ENCODE assay signal across 12 cellular contexts in genomic region chr14:100165376-100165775, GRCh38. TPM values are rescaled to one million over a fixed set of nuclear protein-coding genes. Genes with fewer than 3 reads are reported as not detected.
A peak's percentile ranks its signal among the peaks of the same experiment; 100 is the strongest.
DNase-seq lines count a peak whose midpoint lies in the region; ATAC-seq, FAIRE-seq and TF ChIP-seq lines count a peak whose summit lies in the region.
"Had no signal": no experiment of that assay in that cellular context is flagged by ENCODE, and none has a peak within 500 bp of the region (broad histone marks: within the 10 kb centered on the region; RNA-seq: fewer than 3 reads in every experiment).

No MANE protein-coding gene starts in this region.

- H3K4me3 Mint-ChIP-seq in CD14-positive monocyte (peak overlapping the region in 1 of 2 donors; percentile 32), nephron (peak overlapping the region in 2 of 3 experiments; percentile 26 to 60)

- H3K27me3 Mint-ChIP-seq in CD14-positive monocyte (ENCODE audit: low read depth in 3 of 3), result peaks cover 12 to 20% (median 20%) of the 10 kb centered on the region in 3 donors
- peaks cover 40% of the 10 kb centered on the region for H3K27me3 Mint-ChIP-seq in nephron (ENCODE audit: low read depth)

- no peak for TF ChIP-seq CTCF in CD14-positive monocyte (IDR thresholded peaks at IDR 0.05)
- TF ChIP-seq CTCF in Panc1 (IDR thresholded peaks at IDR 0.05), result no peak
- TF ChIP-seq CTCF in foreskin keratinocyte (conservative IDR thresholded peaks at IDR 0.05), result peak; percentile 50
- TF ChIP-seq CTCF in nephron (IDR thresholded peaks at IDR 0.05; ENCODE audit: unreplicated experiment in 3 of 3), result no peak
- TF ChIP-seq CTCF in GM10248 (IDR thresholded peaks at IDR 0.05; ENCODE audit: control extremely low read depth, extremely low read depth, low read depth, missing control alignments), result no peak

- no peak for TF ChIP-seq POLR2A in H54 (IDR thresholded peaks at IDR 0.05; ENCODE audit: low read depth, low read length)

- H3K4me1 Mint-ChIP-seq in CD14-positive monocyte (peaks cover 11% of the 10 kb centered on the region), nephron (peaks cover 11% of the 10 kb centered on the region)

- H3K4me1 ChIP-seq in Panc1 (ENCODE audit: control insufficient read depth, insufficient read depth, low read length), result no peaks in the 10 kb centered on the region
- H3K4me1 ChIP-seq in foreskin keratinocyte, result no peaks in the 10 kb centered on the region

- FAIRE-seq in H54 (lab: Jason Lieb, UNC), result no peak

- CTCF ChIA-PET in Panc1 (lab: Charles Lee) (no interaction called here), GM10248 (lab: Yijun Ruan, JAX) (interaction anchor here (1.0 to 1.5 kb wide), 2 partner anchors 27 to 218 kb away, joined by 3 to 8 read pairs; no protein-coding TSS in a partner anchor)

- BruUV-seq in Panc1 (replicated peaks; lab: Mats Ljungman, UMichigan), result no TSS peak

- H3K4me3 ChIP-seq in Panc1 (ENCODE audit: low read depth in 2 of 2, low read length in 2 of 2), result no peak overlapping the region
- H3K4me3 ChIP-seq: hepatocyte had no signal

- intact Hi-C loops in CD14-positive monocyte (cut with micrococcal nuclease), result no loop called here
- intact Hi-C loops in Panc1 (cut with micrococcal nuclease; ENCODE audit: unreplicated experiment), result no loop called here

- in situ Hi-C loops in Panc1 (cut with HindIII; ENCODE audit: low pct_unique_long_range_greater_than_20kb, low sequenced_read_pairs), result no loop called here

- no peaks in the 10 kb centered on the region for H3K9me3 ChIP-seq in Panc1 (ENCODE audit: control insufficient read depth, insufficient read depth, low read depth, low read length)
- H3K9me3 ChIP-seq: SK-N-SH had no signal

- H3K36me3 Mint-ChIP-seq in CD14-positive monocyte, result no peaks in the 10 kb centered on the region
- no peaks in the 10 kb centered on the region for H3K36me3 Mint-ChIP-seq in nephron (ENCODE audit: low read depth)

- H3K27ac ChIP-seq in Panc1 (ENCODE audit: low read length) (no peak overlapping the region), foreskin keratinocyte (no peak overlapping the region)
- H3K27ac ChIP-seq: hepatocyte had no signal

- DNase-seq in CD14-positive monocyte (ENCODE audit: low spot score) (no peak), Panc1 (ENCODE audit: low read depth, low spot score) (no peak), foreskin keratinocyte (no peak), GM10248 (ENCODE audit: extremely low spot score) (no peak), H54 (ENCODE audit: insufficient read length, low spot score) (no peak)
- DNase-seq in stimulated activated CD4-positive, alpha-beta T cell treated with anti-CD3 and anti-CD28 coated beads, Interleukin-1b, Interleukin-23, amount 100 ng/mL, for 48 hours, result no peak
- DNase-seq: activated naive CD4-positive, alpha-beta T cell; effector memory CD4-positive, alpha-beta T cell; SK-N-SH had no signal

- ATAC-seq in Panc1, result 0 out of 2 replicates have a peak, but pooled peaks have one; percentile 31
- ATAC-seq in foreskin keratinocyte, result peak; percentile 61
- no peak for ATAC-seq in HG02642 (IDR thresholded peaks at IDR 0.05; ENCODE audit: poor library complexity, unreplicated experiment)

- H3K9me3 Mint-ChIP-seq in CD14-positive monocyte (peaks cover 0 to 2% (median 0%) of the 10 kb centered on the region in 7 donors), nephron (no peaks in the 10 kb centered on the region)

- H3K27ac Mint-ChIP-seq in CD14-positive monocyte, result peak overlapping the region in 4 of 7 donors; percentile 19 to 84 (median 71)
- H3K27ac Mint-ChIP-seq in nephron, result peak overlapping the region in 2 of 3 experiments; percentile 59 to 79

- H3K27me3 ChIP-seq in Panc1 (ENCODE audit: control insufficient read depth, insufficient read depth, low read length), result no peaks in the 10 kb centered on the region
- H3K27me3 ChIP-seq in foreskin keratinocyte, result peaks cover 46% of the 10 kb centered on the region

- H3K36me3 ChIP-seq in Panc1 (ENCODE audit: control insufficient read depth, insufficient read depth, low read length), result no peaks in the 10 kb centered on the region

- POLR2A ChIA-PET in Panc1 (lab: Charles Lee) (no interaction called here), GM10248 (lab: Yijun Ruan, JAX) (no interaction called here)

RNA-seq across cellular contexts. Expression of gene DEGS2, which starts 5.9 kb away (rescaled TPM):
- polyA plus RNA-seq in CD14-positive monocyte (under 1 TPM in 1 of 2 donors, not detected in 1; 0.36 TPM), foreskin keratinocyte (0.04 and 0.14 TPM in 2 replicates)
- total RNA-seq in Panc1 (2021; ENCODE audit: unreplicated experiment) (4.9 TPM), foreskin keratinocyte (0.07 TPM in 1 of 2 replicates, not detected in the other)
- 10.8 TPM for polyA plus RNA-seq in Panc1 (2012; ENCODE audit: insufficient read length)
